Comparison of ENCODE assay signal across 20 cellular contexts in the genomic region with DNA sequence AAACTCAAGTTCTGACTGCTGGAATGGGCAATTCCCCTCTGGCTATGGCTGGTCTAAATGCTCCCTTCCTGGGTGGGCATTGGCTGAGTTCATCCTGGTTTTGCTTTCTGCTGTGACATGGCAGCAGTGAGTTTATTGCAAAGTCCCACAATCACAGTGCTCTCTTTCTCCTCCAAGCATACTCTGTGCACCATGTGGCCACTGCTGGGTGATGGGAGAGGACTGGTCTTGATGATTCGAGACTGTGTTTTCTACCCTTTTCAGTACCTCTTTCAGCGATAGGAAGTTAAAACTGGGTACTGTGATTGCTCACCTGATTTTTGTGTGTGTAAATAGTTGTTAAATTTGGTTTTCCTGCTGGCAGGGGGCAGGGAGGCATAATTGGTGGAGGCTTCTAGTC. TPM values are rescaled to one million over a fixed set of nuclear protein-coding genes. Genes with fewer than 3 reads are reported as not detected.
DNase-seq lines count a peak whose midpoint lies in the region; ATAC-seq and TF ChIP-seq lines count a peak whose summit lies in the region.
"Had no signal": no experiment of that assay in that cellular context is flagged by ENCODE, and none has a peak within 500 bp of the region (broad histone marks: within the 10 kb centered on the region; RNA-seq: fewer than 3 reads in every experiment).

No MANE protein-coding gene starts in this region.

- H2BK20ac ChIP-seq in IMR-90 (ENCODE audit: low read depth, low read length), result peak overlapping the region; percentile 51; the same call in 1 of the 2 replicates

- peak overlapping the region; percentile 40 for H2AFZ ChIP-seq in IMR-90 (replicated peaks; ENCODE audit: low read length, poor library complexity)

- no peaks in the 10 kb centered on the region for H4K20me1 ChIP-seq in IMR-90 (ENCODE audit: insufficient read depth, low read length)
- H4K20me1 ChIP-seq: BLaER1 treated with 17β-estradiol and CSF1 and Interleukin-3, amounts not matched to agents 10 nM and 100 nM had no signal

- peak; percentile 5 for DNase-seq in IMR-90
- DNase-seq in RWPE2 (ENCODE audit: low spot score), result no peak
- DNase-seq in foreskin melanocyte, result peak; percentile 34
- DNase-seq in right cardiac atrium, result no peak
- DNase-seq in NAMALWA (ENCODE audit: low spot score), result no peak
- DNase-seq in body of pancreas, result no peak
- DNase-seq: ACHN; CD8-positive, alpha-beta T cell; DND-41; MG63; NCI-H1048; NCI-H1417 treated with DMSO at 0.1 percent for 48 hours; NCI-H187; NCI-H2107; NK-92 treated with Interleukin-12 subunit alpha and Interleukin-12 subunit beta, amount 100 ng/mL, for 24 hours; RPMI8226; SIG-M5; SK-N-SH had no signal

- no TSS peak for BruUV-seq in IMR-90 (replicated peaks; lab: Mats Ljungman, UMichigan)

- no peak overlapping the region for H3K9ac ChIP-seq in IMR-90 (ENCODE audit: low read depth, low read length)
- H3K9ac ChIP-seq: BLaER1 treated with 17β-estradiol and CSF1 and Interleukin-3, amounts not matched to agents 10 nM and 100 nM; SK-N-SH had no signal

- H4K5ac ChIP-seq in IMR-90 (ENCODE audit: low read depth, low read length), result no peak overlapping the region; the same call in 1 of the 2 replicates

- H3K56ac ChIP-seq in IMR-90 (ENCODE audit: extremely low read depth, insufficient read depth, low read length), result no peak overlapping the region

- intact Hi-C loops in IMR-90 (cut with micrococcal nuclease), result no loop called here
- intact Hi-C loops in right cardiac atrium (cut with DNase I), result no loop called here
- intact Hi-C loops in body of pancreas (cut with DNase I), result no loop called here

- H2BK120ac ChIP-seq in IMR-90 (ENCODE audit: low read depth, low read length), result no peak overlapping the region

- dilution Hi-C loops in IMR-90 (cut with HindIII; ENCODE audit: low sequenced_read_pairs, unreplicated experiment), result no loop called here

- POLR2A ChIA-PET in IMR-90 (lab: Charles Lee; ENCODE audit: unreplicated experiment), result no interaction called here

- no peak overlapping the region for H3K4me2 ChIP-seq in IMR-90 (ENCODE audit: low read depth, low read length)
- H3K4me2 ChIP-seq: SK-N-SH had no signal

- CTCF ChIA-PET in IMR-90 (lab: Yijun Ruan, JAX), result no interaction called here

- peak overlapping the region; percentile 68 for H3K4ac ChIP-seq in IMR-90 (ENCODE audit: low read depth, low read length)

- H3K4me3 ChIP-seq in IMR-90 (ENCODE audit: insufficient read depth, low read depth, low read length) (no peak overlapping the region), RWPE2 (ENCODE audit: severe bottlenecking) (no peak overlapping the region), right cardiac atrium (ENCODE audit: low read length) (no peak overlapping the region), body of pancreas (no peak overlapping the region)
- H3K4me3 ChIP-seq: BLaER1 treated with 17β-estradiol and CSF1 and Interleukin-3, amounts not matched to agents 10 nM and 100 nM; MG63 had no signal

- H3K9me3 ChIP-seq in IMR-90 (ENCODE audit: control insufficient read depth, insufficient read depth, low read length), result no peaks in the 10 kb centered on the region; the same call in 1 of the 2 replicates
- no peaks in the 10 kb centered on the region for H3K9me3 ChIP-seq in RWPE2 (ENCODE audit: severe bottlenecking)
- no peaks in the 10 kb centered on the region for H3K9me3 ChIP-seq in right cardiac atrium (ENCODE audit: control insufficient read depth, low read length)
- H3K9me3 ChIP-seq in body of pancreas, result no peaks in the 10 kb centered on the region

- H3K79me1 ChIP-seq in IMR-90 (ENCODE audit: low read depth in 1 of 2, low read length in 2 of 2), result peaks cover 31 to 51% of the 10 kb centered on the region in 2 experiments

- no peak for ATAC-seq in IMR-90 (ENCODE audit: low read depth)
- no peak for ATAC-seq in RWPE2 (ENCODE audit: low read depth)
- no peak for ATAC-seq in right cardiac atrium
- ATAC-seq in body of pancreas, result no peak
- ATAC-seq in GM18519 (IDR thresholded peaks at IDR 0.05; ENCODE audit: low FRiP score, unreplicated experiment), result no peak
- ATAC-seq: CD8-positive, alpha-beta T cell had no signal

- H3K27ac ChIP-seq in IMR-90 (ENCODE audit: insufficient read depth, low read length), result no peak overlapping the region
- H3K27ac ChIP-seq in RWPE2 (ENCODE audit: poor library complexity, severe bottlenecking), result peak overlapping the region; percentile 91
- no peak overlapping the region for H3K27ac ChIP-seq in right cardiac atrium (ENCODE audit: low read length)
- H3K27ac ChIP-seq in body of pancreas, result no peak overlapping the region

- peak overlapping the region; percentile 52; the same call in 1 of the 2 replicates for H3K23ac ChIP-seq in IMR-90 (ENCODE audit: low read depth, low read length)

- H3K27me3 ChIP-seq in IMR-90 (ENCODE audit: control insufficient read depth, insufficient read depth, low read length) (no peaks in the 10 kb centered on the region), RWPE2 (ENCODE audit: insufficient read depth, poor library complexity, severe bottlenecking) (no peaks in the 10 kb centered on the region), right cardiac atrium (ENCODE audit: control insufficient read depth, insufficient read depth) (no peaks in the 10 kb centered on the region), body of pancreas (no peaks in the 10 kb centered on the region)
- H3K27me3 ChIP-seq: BLaER1 treated with 17β-estradiol and CSF1 and Interleukin-3, amounts not matched to agents 10 nM and 100 nM; MG63 had no signal

- peak overlapping the region; percentile 21; the same call in 2 of the 3 replicates for H2BK15ac ChIP-seq in IMR-90 (ENCODE audit: low read depth, low read length)

- H3K36me3 ChIP-seq in IMR-90 (ENCODE audit: control insufficient read depth, insufficient read depth, low read length) (no peaks in the 10 kb centered on the region), RWPE2 (ENCODE audit: low read depth) (peaks cover 8% of the 10 kb centered on the region), body of pancreas (replicated peaks in 1 of 2; ENCODE audit: insufficient read depth in 1 of 2, low read depth in 2 of 2) (peaks cover 0 to 2% of the 10 kb centered on the region in 2 donors)

- H2AK9ac ChIP-seq in IMR-90 (replicated peaks; ENCODE audit: low read depth, low read length, poor library complexity), result no peak overlapping the region

- H3K14ac ChIP-seq in IMR-90 (replicated peaks; ENCODE audit: low read depth, low read length), result peak overlapping the region; percentile 40; the same call in 1 of the 2 replicates

- H3K9me1 ChIP-seq in IMR-90 (ENCODE audit: insufficient read depth, low read length), result 0 out of 2 replicates have a peak, but pooled peaks cover 4% of the 10 kb centered on the region

- in situ Hi-C loops in IMR-90 (cut with MboI; ENCODE audit: low sequenced_read_pairs), result no loop called here

- TF ChIP-seq POLR2A in IMR-90 (IDR thresholded peaks at IDR 0.05; ENCODE audit: low read depth, low read length) (no peak), body of pancreas (IDR thresholded peaks at IDR 0.05) (no peak)

- TF ChIP-seq CTCF in IMR-90 (conservative IDR thresholded peaks at IDR 0.05; ENCODE audit: low read depth, low read length) (no peak), RWPE2 (IDR thresholded peaks at IDR 0.05; ENCODE audit: poor library complexity, severe bottlenecking) (no peak), body of pancreas (IDR thresholded peaks at IDR 0.05) (no peak)

- no peak overlapping the region for H3K18ac ChIP-seq in IMR-90 (ENCODE audit: low read depth, low read length)

- H3K4me1 ChIP-seq in IMR-90 (ENCODE audit: control insufficient read depth, insufficient read depth, low read length) (peaks cover 12% of the 10 kb centered on the region), RWPE2 (ENCODE audit: insufficient read depth, poor library complexity, severe bottlenecking) (peaks cover 54% of the 10 kb centered on the region), right cardiac atrium (ENCODE audit: control insufficient read depth, insufficient read depth, low read length) (peaks cover 2% of the 10 kb centered on the region), body of pancreas (no peaks in the 10 kb centered on the region)

- no peak for TF ChIP-seq RAD21 in IMR-90 (IDR thresholded peaks at IDR 0.05; ENCODE audit: low read length)

- 100% methylated on average over 1 of the region's 2 CpGs; no CpG with 5 or more reads in 1 of the 2 experiments for WGBS in IMR-90 (ENCODE audit: extremely low coverage in 2 of 2, insufficient read length in 1 of 2), 2 experiments
- WGBS in right cardiac atrium, result 90% methylated on average over 2 of the region's 2 CpGs
- WGBS in body of pancreas, 2 donors, result 76 to 97% methylated on average over 2 of the region's 2 CpGs

- H2AK5ac ChIP-seq in IMR-90 (ENCODE audit: low read depth, low read length), result peak overlapping the region; percentile 49; the same call in 1 of the 2 replicates

- peak overlapping the region in 1 of 2 experiments; percentile 51; a peak in 1 of 4 replicates for H4K8ac ChIP-seq in IMR-90 (ENCODE audit: low read depth in 2 of 2, low read length in 2 of 2)

- H2BK5ac ChIP-seq in IMR-90 (ENCODE audit: low read depth, low read length, poor library complexity, severe bottlenecking), result peak overlapping the region; percentile 33

- peak overlapping the region; percentile 40; the same call in 1 of the 2 replicates for H4K91ac ChIP-seq in IMR-90 (ENCODE audit: insufficient read depth, low read depth, low read length)

TF ChIP-seq in IMR-90, 13 proteins besides CTCF, POLR2A, EP300 and RAD21:
- no peak for TF ChIP-seq RCOR1 (IDR thresholded peaks at IDR 0.05; ENCODE audit: insufficient replicate concordance, low read length)

RNA-seq across cellular contexts. Expression of a gene that starts 49.7 kb away (rescaled TPM):
- total RNA-seq in IMR-90 (2012; rRNA removed) (32.4 and 39.2 TPM in 2 replicates), right cardiac atrium (10 to 100 TPM; 17.6 to 29.4 (median 19.4) TPM), body of pancreas (10 to 100 TPM in 1 of 2 donors, 1 to 10 TPM in 1; 7.9 to 13.2 TPM)
- polyA plus RNA-seq in IMR-90 (2012; rRNA removed) (2.6 and 3.5 TPM in 2 replicates), right cardiac atrium (1.7 TPM)
- polyA plus RNA-seq in IMR-90 (2012; cell fraction: cytosol; rRNA removed), result 0.36 and 1.5 TPM in 2 replicates
- polyA plus RNA-seq in IMR-90 (2012; cell fraction: nucleus; rRNA removed; ENCODE audit: low replicate concordance), result 0.65 and 7.8 TPM in 2 replicates

Comparison
In these comparisons a context has a peak if more than half of its experiments do, and no peak if none do; other contexts are left out.
1. DNase-seq: peak in IMR-90 (single experiment) and foreskin melanocyte (single experiment); none in RWPE2 (single experiment), right cardiac atrium (0 of 3), NAMALWA (single experiment) and body of pancreas (0 of 4).